In the genomic region with DNA sequence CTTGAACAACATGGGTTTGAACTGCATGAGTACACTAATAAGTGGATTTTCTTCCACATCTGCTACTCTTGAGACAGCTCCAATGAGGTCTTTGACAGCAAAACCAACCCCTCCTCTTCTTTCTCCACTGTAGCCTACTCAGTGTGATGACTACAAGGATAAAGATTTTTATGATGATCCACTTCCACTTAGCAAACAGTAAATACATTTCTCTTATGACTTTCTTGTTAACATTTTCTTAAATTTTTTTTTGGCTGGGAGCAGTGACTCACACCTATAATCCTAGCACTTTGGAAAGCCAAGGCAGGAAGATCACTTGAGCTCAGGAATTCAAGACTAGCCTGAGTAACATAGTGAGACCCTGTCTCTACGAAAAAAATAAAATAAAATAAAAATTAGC, we compare ENCODE assay signal across 13 cellular contexts. TPM values are rescaled to one million over a fixed set of nuclear protein-coding genes. Genes with fewer than 3 reads are reported as not detected.
DNase-seq lines count a peak whose midpoint lies in the region; ATAC-seq and TF ChIP-seq lines count a peak whose summit lies in the region.
"Had no signal": no experiment of that assay in that cellular context is flagged by ENCODE, and none has a peak within 500 bp of the region (broad histone marks: within the 10 kb centered on the region; RNA-seq: fewer than 3 reads in every experiment).

No MANE protein-coding gene starts in this region.

- H3K4me3 ChIP-seq in HFF-Myc (replicated peaks; ENCODE audit: low read depth, low read length) = no peak overlapping the region
- no peak overlapping the region for H3K4me3 ChIP-seq in SK-N-SH (ENCODE audit: low read depth in 2 of 2, low read length in 1 of 2)
- no peak overlapping the region for H3K4me3 ChIP-seq in hepatocyte
- H3K4me3 ChIP-seq: SK-N-MC had no signal

- POLR2A ChIA-PET in SK-N-SH (lab: Yijun Ruan, JAX) = no interaction called here

- no peaks in the 10 kb centered on the region for H3K79me2 ChIP-seq in SK-N-SH (ENCODE audit: insufficient read depth)
- no peaks in the 10 kb centered on the region for H3K79me2 ChIP-seq in hepatocyte

- H3K4me1 ChIP-seq in SK-N-SH (ENCODE audit: control insufficient read depth in 1 of 2, insufficient read depth in 2 of 2, low read depth in 1 of 2, low read length in 1 of 2) (no peaks in the 10 kb centered on the region; a peak in 1 of 4 replicates), hepatocyte (ENCODE audit: insufficient read depth) (no peaks in the 10 kb centered on the region)

- H3K36me3 ChIP-seq in SK-N-SH (replicated peaks in 1 of 2; ENCODE audit: control insufficient read depth in 1 of 2, insufficient read depth in 2 of 2, low read length in 1 of 2) = no peaks in the 10 kb centered on the region
- no peaks in the 10 kb centered on the region for H3K36me3 ChIP-seq in hepatocyte (replicated peaks; ENCODE audit: insufficient read depth, low read depth)

- H3K9me2 ChIP-seq in SK-N-SH = no peaks in the 10 kb centered on the region
- H3K9me2 ChIP-seq in hepatocyte (replicated peaks; ENCODE audit: insufficient read depth) = no peaks in the 10 kb centered on the region

- ATAC-seq in HG03460 (IDR thresholded peaks at IDR 0.05; ENCODE audit: unreplicated experiment) (no peak), GM18868 (IDR thresholded peaks at IDR 0.05; ENCODE audit: unreplicated experiment) (no peak)
- ATAC-seq: effector memory CD8-positive, alpha-beta T cell had no signal

- no peak for TF ChIP-seq EP300 in SK-N-SH (IDR thresholded peaks at IDR 0.05; ENCODE audit: borderline replicate concordance in 1 of 2, low read depth in 1 of 2, low read length in 1 of 2)

- peak; percentile 75 for DNase-seq in AG08395 (ENCODE audit: low spot score)
- peak; percentile 58 for DNase-seq in HFF-Myc (ENCODE audit: extremely low read depth, low read depth)
- DNase-seq in SK-N-SH = no peak
- peak; percentile 41 for DNase-seq in hepatocyte (ENCODE audit: low spot score)
- no peak for DNase-seq in COR-L47 (lab: John Stamatoyannopoulos, UW)
- no peak for DNase-seq in HK-2 (ENCODE audit: unreplicated experiment)
- DNase-seq: activated effector memory CD4-positive, alpha-beta T cell treated with anti-CD3 and anti-CD28 coated beads, Interleukin-2, amount 50 U/mL, for 16 hours; effector memory CD8-positive, alpha-beta T cell; NCI-H2081 treated with DMSO at 0.1 percent for 48 hours had no signal

- 35% methylated on average over 1 of the region's 1 CpG for WGBS in SK-N-SH (ENCODE audit: low lambda C conversion rate)
- 76% methylated on average over 1 of the region's 1 CpG for WGBS in hepatocyte (ENCODE audit: low lambda C conversion rate, missing lambda C conversion rate)

- TF ChIP-seq RAD21 in SK-N-SH (IDR thresholded peaks at IDR 0.05; ENCODE audit: low read length) = no peak

- no peaks in the 10 kb centered on the region for H3K27me3 ChIP-seq in SK-N-SH (ENCODE audit: insufficient read depth)
- H3K27me3 ChIP-seq in hepatocyte = no peaks in the 10 kb centered on the region

- H3K9me3 ChIP-seq in SK-N-SH (no peaks in the 10 kb centered on the region), hepatocyte (ENCODE audit: low read depth) (no peaks in the 10 kb centered on the region)

- H4K20me1 ChIP-seq in SK-N-SH (ENCODE audit: insufficient read depth) (no peaks in the 10 kb centered on the region), hepatocyte (ENCODE audit: insufficient read depth, poor library complexity, severe bottlenecking) (no peaks in the 10 kb centered on the region)

- H3K9ac ChIP-seq in SK-N-SH = no peak overlapping the region

- TF ChIP-seq CTCF in HFF-Myc (IDR thresholded peaks at IDR 0.05; ENCODE audit: low read depth, low read length, missing control alignments) = no peak
- TF ChIP-seq CTCF in SK-N-SH (IDR thresholded peaks at IDR 0.05) = no peak
- TF ChIP-seq CTCF in hepatocyte (IDR thresholded peaks at IDR 0.05; ENCODE audit: poor library complexity) = no peak

- H3K4me2 ChIP-seq in SK-N-SH (no peak overlapping the region), hepatocyte (no peak overlapping the region)

- H3K27ac ChIP-seq in SK-N-SH (ENCODE audit: low read depth in 2 of 2, low read length in 1 of 2) (peak overlapping the region in 1 of 2 experiments; percentile 51; a peak in 2 of 4 replicates), hepatocyte (no peak overlapping the region)
- H3K27ac ChIP-seq: SK-N-MC, VCaP had no signal

- CTCF ChIA-PET in SK-N-SH (lab: Yijun Ruan, JAX) = interaction anchor here (0.7 to 1.7 kb wide), 2 partner anchors 12 to 48 kb away, joined by 3 to 4 read pairs; no protein-coding TSS in a partner anchor

- peaks cover 18% of the 10 kb centered on the region for H3F3A ChIP-seq in SK-N-SH (replicated peaks; ENCODE audit: insufficient read depth)

- H2AFZ ChIP-seq in SK-N-SH (ENCODE audit: low read depth) = no peak overlapping the region
- no peak overlapping the region for H2AFZ ChIP-seq in hepatocyte

TF ChIP-seq in SK-N-SH, 30 proteins besides CTCF, POLR2A, EP300 and RAD21:
- TF ChIP-seq GABPA (IDR thresholded peaks at IDR 0.05; ENCODE audit: low read depth) (no peak), TCF12 (IDR thresholded peaks at IDR 0.05) (0 out of 2 replicates have a peak, but pooled peaks have one; percentile 10), FOSL2 (IDR thresholded peaks at IDR 0.05; ENCODE audit: borderline replicate concordance, low read depth) (peak; percentile 42; the same call in 1 of the 2 replicates), JUND (IDR thresholded peaks at IDR 0.05) (peak; percentile 58)
TF ChIP-seq in SK-N-SH: peak in this region for 3.

RNA-seq across cellular contexts. Expression of gene EIF4G2, which starts 9.9 kb away (rescaled TPM):
- polyA plus RNA-seq in SK-N-SH (2012; rRNA removed) (298 and 394 TPM in 2 replicates), hepatocyte (452 and 503 TPM in 2 replicates)
- 416 and 436 TPM in 2 replicates for polyA plus RNA-seq in SK-N-SH (2012; cell fraction: cytosol; rRNA removed)
- polyA plus RNA-seq in SK-N-SH (2012; cell fraction: nucleus; rRNA removed) = 174 and 354 TPM in 2 replicates
- 605 and 638 TPM in 2 replicates for total RNA-seq in hepatocyte

RNA-seq across cellular contexts. Expression of gene ZBED5, which starts 39.3 kb away (rescaled TPM):
- polyA plus RNA-seq in SK-N-SH (2012; rRNA removed) (23.5 and 31.2 TPM in 2 replicates), hepatocyte (29.3 and 30.5 TPM in 2 replicates)
- polyA plus RNA-seq in SK-N-SH (2012; cell fraction: cytosol; rRNA removed) = 22.0 and 24.9 TPM in 2 replicates
- polyA plus RNA-seq in SK-N-SH (2012; cell fraction: nucleus; rRNA removed) = 43.4 and 96.8 TPM in 2 replicates
- total RNA-seq in hepatocyte = 39.5 and 46.2 TPM in 2 replicates

Comparison
In these comparisons a context has a peak if more than half of its experiments do, and no peak if none do; other contexts are left out.
1. DNase-seq: peak in AG08395 (single experiment), HFF-Myc (single experiment) and hepatocyte (single experiment); none in SK-N-SH (single experiment), COR-L47 (single experiment) and HK-2 (single experiment).